In genomic region chr15:70488941-70489848, GRCh38 we compare ENCODE assay signal across 17 cellular contexts.
"Had no signal": no experiment of that assay in that cellular context is flagged by ENCODE, and none has a peak within 500 bp of the region (broad histone marks: within the 10 kb centered on the region; RNA-seq: fewer than 3 reads in every experiment).

No MANE protein-coding gene starts in this region.

- ATAC-seq: right cardiac atrium had no signal

- H3K9me3 Mint-ChIP-seq: neural crest cell, type B pancreatic cell had no signal

- H3K9me3 ChIP-seq: ascending aorta, psoas muscle, testis had no signal

- H3K36me3 ChIP-seq: ascending aorta had no signal

- H3K4me3 ChIP-seq: ascending aorta, lung, psoas muscle, skin epidermis, testis had no signal

- H3K27ac Mint-ChIP-seq: type B pancreatic cell had no signal

- DNase-seq: activated CD4-positive, alpha-beta T cell treated with anti-CD3 and anti-CD28 coated beads for 1 hour; activated CD4-positive, alpha-beta T cell treated with anti-CD3 and anti-CD28 coated beads, Interleukin-2, amount 50 U/mL, for 4 hours; activated naive CD4-positive, alpha-beta T cell; activated T-cell treated with anti-CD3 and anti-CD28 coated beads for 4 hours; cortex of kidney; effector CD4-positive, alpha-beta T cell; midbrain; psoas muscle; right cardiac atrium; stimulated activated CD4-positive, alpha-beta T cell treated with anti-CD3 and anti-CD28 coated beads, Interleukin-4, amount 100 ng/mL, for 1 hour; T-helper 2 cell; testis had no signal

- H3K4me3 Mint-ChIP-seq: neural crest cell, type B pancreatic cell had no signal

- H3K27me3 ChIP-seq: ascending aorta, testis had no signal

- H3K36me3 Mint-ChIP-seq: type B pancreatic cell had no signal

- H3K4me1 ChIP-seq: ascending aorta, psoas muscle, testis had no signal
